Comparison of ENCODE assay signal across 35 cellular contexts in the genomic region with DNA sequence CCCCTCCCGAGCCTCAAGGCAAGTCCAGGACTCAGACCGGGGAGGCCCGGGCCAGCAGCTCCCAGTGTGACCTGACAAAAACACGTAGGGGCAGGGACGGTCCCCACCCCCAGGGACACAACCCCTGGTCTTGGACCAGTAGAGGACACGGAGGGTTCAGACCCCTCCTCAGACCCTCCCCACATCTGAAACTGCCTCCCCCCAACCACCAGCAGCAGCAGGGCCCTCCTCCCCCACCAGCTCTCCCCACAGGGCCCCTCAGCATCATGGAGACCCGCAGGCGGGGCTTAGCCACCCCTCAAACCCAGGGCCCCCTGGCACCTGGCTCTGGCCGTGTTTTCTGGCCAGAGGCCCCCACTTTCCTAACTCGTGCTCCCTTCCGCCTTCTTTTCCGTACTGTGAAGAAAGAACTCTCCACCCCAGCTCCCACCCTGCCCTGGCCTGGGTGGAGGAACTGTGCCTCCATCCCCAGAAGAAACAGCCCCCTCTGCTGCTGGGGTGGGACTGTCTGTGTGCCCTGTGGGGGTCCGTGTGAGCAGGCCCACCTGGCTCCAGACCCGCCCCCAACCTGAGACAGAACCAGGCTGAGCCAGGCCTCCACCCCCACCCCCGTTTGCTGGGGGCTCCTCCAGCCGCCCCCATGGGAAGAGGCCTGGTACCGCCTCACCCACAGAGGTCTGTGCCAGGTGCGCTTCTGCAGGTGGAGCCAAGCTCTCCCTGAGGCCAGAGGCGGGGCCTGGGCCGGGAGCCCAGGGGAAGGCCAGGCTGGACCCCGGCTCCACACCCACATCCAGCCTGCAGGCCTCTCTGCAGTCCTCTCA. TPM values are rescaled to one million over a fixed set of nuclear protein-coding genes. Genes with fewer than 3 reads are reported as not detected.
DNase-seq lines count a peak whose midpoint lies in the region; ATAC-seq and TF ChIP-seq lines count a peak whose summit lies in the region.
"Had no signal": no experiment of that assay in that cellular context is flagged by ENCODE, and none has a peak within 500 bp of the region (broad histone marks: within the 10 kb centered on the region; RNA-seq: fewer than 3 reads in every experiment).

No MANE protein-coding gene starts in this region.

- BruUV-seq in mammary epithelial cell (replicated peaks; lab: Mats Ljungman, UMichigan), result no TSS peak

- TF ChIP-seq CTCF in chondrocyte (IDR thresholded peaks at IDR 0.05) (no peak), mammary epithelial cell (conservative IDR thresholded peaks at IDR 0.05 in 1 of 2, IDR thresholded peaks at IDR 0.05 in 1 of 2; ENCODE audit: extremely low read depth in 1 of 2, insufficient read depth in 1 of 2, low read depth in 1 of 2, low read length in 2 of 2) (no peak)

- H3K4me2 ChIP-seq in neuronal stem cell (ENCODE audit: insufficient read depth, low read length, poor library complexity, severe bottlenecking) (no peak overlapping the region), mammary epithelial cell (ENCODE audit: insufficient read depth, low read depth, low read length) (no peak overlapping the region)

- no peak overlapping the region for H3K4ac ChIP-seq in neuronal stem cell (ENCODE audit: low read length)

- H3K27ac ChIP-seq in neuronal stem cell (replicated peaks; ENCODE audit: low read length) (no peak overlapping the region), mammary epithelial cell (ENCODE audit: insufficient read depth, low read depth, low read length) (no peak overlapping the region)
- H3K27ac ChIP-seq: gastrocnemius medialis, ovary, RWPE1, SK-N-MC, transverse colon had no signal

- no peak overlapping the region for H2BK120ac ChIP-seq in neuronal stem cell (ENCODE audit: low read depth, low read length)

- H3K23ac ChIP-seq in neuronal stem cell (ENCODE audit: low read depth, low read length, poor library complexity), result no peak overlapping the region

- peaks cover 5% of the 10 kb centered on the region for H3K36me3 Mint-ChIP-seq in chondrocyte (ENCODE audit: low read depth)
- H3K36me3 Mint-ChIP-seq: activated naive CD8-positive, alpha-beta T cell treated with anti-CD3 and anti-CD28 coated beads, Interleukin-2, amount 10 ng/mL, durations not matched to agents 7 days and 5 days had no signal

- H2BK12ac ChIP-seq in neuronal stem cell (ENCODE audit: low read length), result no peak overlapping the region

- no peak overlapping the region for H3K4me3 Mint-ChIP-seq in chondrocyte (ENCODE audit: unreplicated experiment)
- H3K4me3 Mint-ChIP-seq: activated CD4-positive, alpha-beta T cell treated with anti-CD3 and anti-CD28 coated beads for 36 hours; activated CD8-positive, alpha-beta T cell treated with anti-CD3 and anti-CD28 coated beads, Interleukin-2, amount 10 ng/mL, durations not matched to agents 7 days and 5 days; activated naive CD8-positive, alpha-beta T cell treated with anti-CD3 and anti-CD28 coated beads, Interleukin-2, amount 10 ng/mL, durations not matched to agents 7 days and 5 days; HFFc6; nephron; T-helper 17 cell had no signal

- no peak overlapping the region for H2BK15ac ChIP-seq in neuronal stem cell (ENCODE audit: low read length)

- no peak overlapping the region for H4K8ac ChIP-seq in neuronal stem cell (ENCODE audit: low read depth, low read length)

- intact Hi-C loops in mammary epithelial cell (cut with micrococcal nuclease), result no loop called here

- in situ Hi-C loops in mammary epithelial cell (cut with MboI; ENCODE audit: low sequenced_read_pairs in 2 of 2), result loop anchor here in 1 of 2 donors (10.0 kb wide), 1 partner anchor 134 kb away; no protein-coding TSS in a partner anchor

- H3K27me3 ChIP-seq in neuronal stem cell (ENCODE audit: control insufficient read depth in 3 of 3, insufficient read depth in 3 of 3, low read depth in 1 of 3, low read length in 3 of 3), result no peaks in the 10 kb centered on the region
- no peaks in the 10 kb centered on the region for H3K27me3 ChIP-seq in mammary epithelial cell (ENCODE audit: insufficient read depth, low read length)
- H3K27me3 ChIP-seq: gastrocnemius medialis, ovary, transverse colon had no signal

- H3K9ac ChIP-seq in neuronal stem cell (ENCODE audit: low read depth, low read length, poor library complexity) (no peak overlapping the region), mammary epithelial cell (ENCODE audit: insufficient read depth, low read length) (no peak overlapping the region)

- ATAC-seq in HG02870 (IDR thresholded peaks at IDR 0.05; ENCODE audit: unreplicated experiment), result no peak
- ATAC-seq: activated CD4-positive, alpha-beta T cell treated with anti-CD3 and anti-CD28 coated beads for 36 hours; activated CD8-positive, alpha-beta T cell treated with anti-CD3 and anti-CD28 coated beads, Interleukin-2, amount 10 ng/mL, durations not matched to agents 7 days and 5 days; gastrocnemius medialis; mucosa of descending colon; T-helper 17 cell had no signal

- H3K14ac ChIP-seq in neuronal stem cell (ENCODE audit: low read length), result peak overlapping the region; percentile 23

- H3K36me3 ChIP-seq in neuronal stem cell (replicated peaks in 1 of 2; ENCODE audit: control insufficient read depth in 2 of 2, insufficient read depth in 2 of 2, low read length in 2 of 2) (peaks cover 18 to 66% of the 10 kb centered on the region in 2 donors), mammary epithelial cell (ENCODE audit: insufficient read depth, low read length) (no peaks in the 10 kb centered on the region)
- H3K36me3 ChIP-seq: ovary had no signal

- DNase-seq in NCI-H146 (lab: John Stamatoyannopoulos, UW), result peak; percentile 13
- no peak for DNase-seq in NCI-H146 treated with DMSO at 0.1 percent for 48 hours (lab: John Stamatoyannopoulos, UW; ENCODE audit: unreplicated experiment)
- DNase-seq in COR-L47 (lab: John Stamatoyannopoulos, UW), result peak; percentile 48
- DNase-seq in chondrocyte (ENCODE audit: low spot score), result peak; percentile 79
- no peak for DNase-seq in neuronal stem cell (ENCODE audit: low spot score)
- no peak for DNase-seq in dedifferentiated amniotic fluid mesenchymal stem cell (ENCODE audit: extremely low spot score)
- no peak for DNase-seq in mammary epithelial cell
- DNase-seq: activated CD4-positive, alpha-beta T cell treated with anti-CD3 and anti-CD28 coated beads for 36 hours; activated CD8-positive, alpha-beta T cell treated with anti-CD3 and anti-CD28 coated beads, Interleukin-2, amount 10 ng/mL, durations not matched to agents 7 days and 5 days; activated effector memory CD4-positive, alpha-beta T cell treated with Interleukin-2 at 50 U/mL for 16 hours; activated naive CD8-positive, alpha-beta T cell treated with anti-CD3 and anti-CD28 coated beads, Interleukin-2, amount 10 ng/mL, durations not matched to agents 7 days and 5 days; central memory CD4-positive, alpha-beta T cell; DMS79; gastrocnemius medialis; GF-D8; HFFc6; hippocampal formation; Kasumi-1; MV-4-11; NCI-H187; NCI-H2171 treated with DMSO at 0.1 percent for 48 hours; NCI-H526 treated with DMSO at 0.1 percent for 48 hours; small intestine; stimulated activated CD4-positive, alpha-beta T cell treated with anti-CD3 and anti-CD28 coated beads, Interleukin-1b, Interleukin-23, amount 100 ng/mL, for 48 hours; stimulated activated CD8-positive, alpha-beta memory T cell treated with anti-CD3 and anti-CD28 coated beads, Interleukin-4, amount 100 ng/mL, for 48 hours; T-helper 17 cell; transverse colon had no signal

- H3K4me1 Mint-ChIP-seq in chondrocyte (ENCODE audit: low read depth), result peaks cover 8% of the 10 kb centered on the region

- no peak overlapping the region for H4K91ac ChIP-seq in neuronal stem cell (ENCODE audit: low read depth, low read length, poor library complexity)

- no peaks in the 10 kb centered on the region for H4K20me1 ChIP-seq in mammary epithelial cell (ENCODE audit: insufficient read depth, low read length)

- no peaks in the 10 kb centered on the region for H3K9me3 Mint-ChIP-seq in chondrocyte (ENCODE audit: low read depth)
- H3K9me3 Mint-ChIP-seq: activated naive CD8-positive, alpha-beta T cell treated with anti-CD3 and anti-CD28 coated beads, Interleukin-2, amount 10 ng/mL, durations not matched to agents 7 days and 5 days; HFFc6; nephron had no signal

- H3K4me3 ChIP-seq in neuronal stem cell (ENCODE audit: low read length in 2 of 2) (no peak overlapping the region), mammary epithelial cell (replicated peaks in 1 of 3; ENCODE audit: insufficient read depth in 1 of 3, low read depth in 2 of 3, low read length in 3 of 3) (no peak overlapping the region)
- H3K4me3 ChIP-seq: gastrocnemius medialis, mucosa of descending colon, ovary, SK-N-MC, transverse colon had no signal

- no peaks in the 10 kb centered on the region for H3K79me2 ChIP-seq in mammary epithelial cell (ENCODE audit: insufficient read depth, low read length)

- H2AK5ac ChIP-seq in neuronal stem cell (ENCODE audit: low read depth, low read length), result peak overlapping the region; percentile 21

- CTCF ChIA-PET in mammary epithelial cell (lab: Charles Lee; ENCODE audit: low non-redundant PET), result no interaction called here

- no peaks in the 10 kb centered on the region for H3K27me3 Mint-ChIP-seq in chondrocyte (ENCODE audit: low read depth)
- H3K27me3 Mint-ChIP-seq: activated CD4-positive, alpha-beta T cell treated with anti-CD3 and anti-CD28 coated beads for 36 hours had no signal

- no peaks in the 10 kb centered on the region for H3K9me3 ChIP-seq in neuronal stem cell (replicated peaks in 1 of 2; ENCODE audit: control insufficient read depth in 2 of 2, insufficient read depth in 1 of 2, low read depth in 1 of 2, low read length in 2 of 2)
- H3K9me3 ChIP-seq in mammary epithelial cell (replicated peaks; ENCODE audit: insufficient read depth, low read length), result no peaks in the 10 kb centered on the region
- H3K9me3 ChIP-seq: gastrocnemius medialis, mucosa of descending colon, ovary, transverse colon had no signal

- H3K4me1 ChIP-seq in neuronal stem cell (ENCODE audit: control insufficient read depth in 2 of 2, insufficient read depth in 1 of 2, low read depth in 1 of 2, low read length in 2 of 2) (peaks cover 5 to 13% of the 10 kb centered on the region in 2 donors), mammary epithelial cell (ENCODE audit: insufficient read depth, low read length) (no peaks in the 10 kb centered on the region)

- no peak overlapping the region for H2AFZ ChIP-seq in neuronal stem cell (ENCODE audit: low read length)
- H2AFZ ChIP-seq in mammary epithelial cell (ENCODE audit: low read depth, low read length), result no peak overlapping the region

- H2BK5ac ChIP-seq in neuronal stem cell (ENCODE audit: low read length), result no peak overlapping the region

- dilution Hi-C loops in mammary epithelial cell (cut with HindIII; ENCODE audit: low sequenced_read_pairs), result no loop called here

- no peak overlapping the region for H3K18ac ChIP-seq in neuronal stem cell (ENCODE audit: low read length)

- H3K79me1 ChIP-seq in neuronal stem cell (ENCODE audit: low read depth, low read length), result no peaks in the 10 kb centered on the region

- WGBS in neuronal stem cell (ENCODE audit: extremely low coverage in 2 of 2, insufficient read length in 2 of 2, insufficient replicate concordance in 1 of 2), 2 donors, result no CpG with 5 or more reads among the region's 21 CpGs
- WGBS in mammary epithelial cell (ENCODE audit: low coverage, missing lambda C conversion rate), result 100% methylated on average over 3 of the region's 21 CpGs

- H3K27ac Mint-ChIP-seq in chondrocyte (ENCODE audit: unreplicated experiment), result no peak overlapping the region
- H3K27ac Mint-ChIP-seq: activated CD4-positive, alpha-beta T cell treated with anti-CD3 and anti-CD28 coated beads for 36 hours; activated CD8-positive, alpha-beta T cell treated with anti-CD3 and anti-CD28 coated beads, Interleukin-2, amount 10 ng/mL, durations not matched to agents 7 days and 5 days; activated naive CD8-positive, alpha-beta T cell treated with anti-CD3 and anti-CD28 coated beads, Interleukin-2, amount 10 ng/mL, durations not matched to agents 7 days and 5 days; HFFc6 had no signal

RNA-seq across cellular contexts. Expression of a gene that starts 39.0 kb away (rescaled TPM):
- total RNA-seq in chondrocyte, result 31.8 to 62.6 TPM (median 33.7 TPM) in 3 replicates
- 73.1 TPM for polyA plus RNA-seq in neuronal stem cell (2013, experiment 1 of 2)
- polyA plus RNA-seq in neuronal stem cell (2013, experiment 2 of 2), result 65.6 TPM
- total RNA-seq in mammary epithelial cell, result 100 to 1,000 TPM; 137 to 163 TPM
- polyA plus RNA-seq in mammary epithelial cell, result 121 TPM
- 32.9 TPM for polyA minus RNA-seq in mammary epithelial cell
- total RNA-seq: A172; activated CD4-positive, alpha-beta T cell treated with anti-CD3 and anti-CD28 coated beads for 36 hours; activated CD8-positive, alpha-beta T cell treated with anti-CD3 and anti-CD28 coated beads, Interleukin-2, amount 10 ng/mL, durations not matched to agents 7 days and 5 days; activated naive CD8-positive, alpha-beta T cell treated with anti-CD3 and anti-CD28 coated beads, Interleukin-2, amount 10 ng/mL, durations not matched to agents 7 days and 5 days; OCI-LY7; T-helper 17 cell had no signal

RNA-seq across cellular contexts. Expression of a gene that starts 53.0 kb away (rescaled TPM):
- total RNA-seq in chondrocyte (17.2 to 19.8 TPM (median 18.6 TPM) in 3 replicates), mammary epithelial cell (10 to 100 TPM in 1 of 2 donors, 1 to 10 TPM in 1; 5.0 to 19.2 TPM)
- polyA plus RNA-seq in neuronal stem cell (2013, experiment 1 of 2), result 43.1 TPM
- 44.6 TPM for polyA plus RNA-seq in neuronal stem cell (2013, experiment 2 of 2)
- 5.7 TPM for polyA plus RNA-seq in mammary epithelial cell
- 8.4 TPM for polyA minus RNA-seq in mammary epithelial cell

Comparison
In these comparisons a context has a peak if more than half of its experiments do, and no peak if none do; other contexts are left out.
1. DNase-seq: peak in NCI-H146 (single experiment), COR-L47 (single experiment) and chondrocyte (single experiment); none in NCI-H146 treated with DMSO at 0.1 percent for 48 hours (single experiment), neuronal stem cell (single experiment), dedifferentiated amniotic fluid mesenchymal stem cell (single experiment) and mammary epithelial cell (single experiment).